21 cellular contexts compared by ENCODE assay signal in genomic region chr1:79662596-79662995, GRCh38.
A peak's percentile ranks its signal among the peaks of the same experiment; 100 is the strongest.
DNase-seq lines count a peak whose midpoint lies in the region; ATAC-seq and TF ChIP-seq lines count a peak whose summit lies in the region.
"Had no signal": no experiment of that assay in that cellular context is flagged by ENCODE, and none has a peak within 500 bp of the region (broad histone marks: within the 10 kb centered on the region; RNA-seq: fewer than 3 reads in every experiment).

No MANE protein-coding gene starts in this region.

- no peaks in the 10 kb centered on the region for H3K27me3 Mint-ChIP-seq in MCF 10A (ENCODE audit: insufficient read depth, unreplicated experiment)
- H3K27me3 Mint-ChIP-seq: CD4-positive, alpha-beta T cell; IgD-negative memory B cell had no signal

- H2AFZ ChIP-seq in mammary epithelial cell (ENCODE audit: low read depth, low read length): no peak overlapping the region

- DNase-seq in MCF 10A (ENCODE audit: unreplicated experiment) (peak; percentile 19), mammary epithelial cell (no peak), adipocyte (ENCODE audit: low read depth) (peak; percentile 12), fibroblast of mammary gland (ENCODE audit: low read depth) (peak; percentile 29), foreskin keratinocyte (no peak), coronary artery (ENCODE audit: low spot score) (no peak), GM13976 (ENCODE audit: low spot score) (no peak)
- DNase-seq: AML-193; Caco-2; CD4-positive, alpha-beta T cell; DMS79; GF-D8; GOT3; H7 had no signal

- dilution Hi-C loops in mammary epithelial cell (cut with HindIII; ENCODE audit: low sequenced_read_pairs): no loop called here

- no peak overlapping the region for H3K4me2 ChIP-seq in mammary epithelial cell (ENCODE audit: insufficient read depth, low read depth, low read length)
- H3K4me2 ChIP-seq: A549 had no signal

- in situ Hi-C loops in mammary epithelial cell (cut with MboI; ENCODE audit: low sequenced_read_pairs in 2 of 2) (no loop called here), GM13976 (cut with MboI; ENCODE audit: low sequenced_read_pairs, unreplicated experiment) (no loop called here)

- no peak for TF ChIP-seq CTCF in MCF 10A (IDR thresholded peaks at IDR 0.05; ENCODE audit: unreplicated experiment)
- TF ChIP-seq CTCF in mammary epithelial cell (conservative IDR thresholded peaks at IDR 0.05 in 1 of 2, IDR thresholded peaks at IDR 0.05 in 1 of 2; ENCODE audit: extremely low read depth in 1 of 2, insufficient read depth in 1 of 2, low read depth in 1 of 2, low read length in 2 of 2): no peak
- TF ChIP-seq CTCF in fibroblast of mammary gland (conservative IDR thresholded peaks at IDR 0.05; ENCODE audit: control insufficient read depth, insufficient read depth, low read depth, low read length): no peak
- no peak for TF ChIP-seq CTCF in foreskin keratinocyte (conservative IDR thresholded peaks at IDR 0.05)
- TF ChIP-seq CTCF in coronary artery (IDR thresholded peaks at IDR 0.05): no peak
- no peak for TF ChIP-seq CTCF in GM13976 (IDR thresholded peaks at IDR 0.05; ENCODE audit: borderline replicate concordance, control extremely low read depth, extremely low read depth, insufficient read depth, missing control alignments)

- CTCF ChIA-PET in MCF 10A (lab: Yijun Ruan, JAX) (interaction anchor here (0.5 kb wide), 1 partner anchor 19 kb away, joined by 3 read pairs; no protein-coding TSS in a partner anchor), mammary epithelial cell (lab: Charles Lee; ENCODE audit: low non-redundant PET) (no interaction called here)

- H3K9me3 ChIP-seq in mammary epithelial cell (replicated peaks; ENCODE audit: insufficient read depth, low read length) (no peaks in the 10 kb centered on the region), adipocyte (ENCODE audit: control insufficient read depth, low read length) (no peaks in the 10 kb centered on the region)
- H3K9me3 ChIP-seq: A549, Caco-2 had no signal

- H3K4me1 Mint-ChIP-seq in MCF 10A (ENCODE audit: insufficient read depth, unreplicated experiment): peaks cover 9% of the 10 kb centered on the region

- intact Hi-C loops in MCF 10A (cut with micrococcal nuclease) (no loop called here), mammary epithelial cell (cut with micrococcal nuclease) (no loop called here)

- POLR2A ChIA-PET in MCF 10A (lab: Yijun Ruan, JAX): no interaction called here

- H4K20me1 ChIP-seq in mammary epithelial cell (ENCODE audit: insufficient read depth, low read length): no peaks in the 10 kb centered on the region

- WGBS in mammary epithelial cell (ENCODE audit: low coverage, missing lambda C conversion rate): 38% methylated on average over 1 of the region's 1 CpG

- H3K79me2 ChIP-seq in mammary epithelial cell (ENCODE audit: insufficient read depth, low read length): no peaks in the 10 kb centered on the region

- no peak overlapping the region for H3K27ac ChIP-seq in mammary epithelial cell (ENCODE audit: insufficient read depth, low read depth, low read length)
- no peak overlapping the region for H3K27ac ChIP-seq in foreskin keratinocyte
- H3K27ac ChIP-seq in coronary artery: no peak overlapping the region
- H3K27ac ChIP-seq: 22Rv1, A549, C4-2B had no signal

- no peaks in the 10 kb centered on the region for H3K27me3 ChIP-seq in mammary epithelial cell (ENCODE audit: insufficient read depth, low read length)
- H3K27me3 ChIP-seq in adipocyte (replicated peaks; ENCODE audit: control insufficient read depth, insufficient read depth, low read length): no peaks in the 10 kb centered on the region
- no peaks in the 10 kb centered on the region for H3K27me3 ChIP-seq in foreskin keratinocyte

- H3K4me1 ChIP-seq in mammary epithelial cell (ENCODE audit: insufficient read depth, low read length) (no peaks in the 10 kb centered on the region), adipocyte (ENCODE audit: control insufficient read depth, insufficient read depth, low read length) (peaks cover 10% of the 10 kb centered on the region), foreskin keratinocyte (no peaks in the 10 kb centered on the region)
- H3K4me1 ChIP-seq: A549, Caco-2 had no signal

- no peaks in the 10 kb centered on the region for H3K36me3 Mint-ChIP-seq in MCF 10A (ENCODE audit: insufficient read depth, unreplicated experiment)

- no peaks in the 10 kb centered on the region for H3K36me3 ChIP-seq in mammary epithelial cell (ENCODE audit: insufficient read depth, low read length)
- no peaks in the 10 kb centered on the region for H3K36me3 ChIP-seq in adipocyte (ENCODE audit: control insufficient read depth, insufficient read depth, low read length, severe bottlenecking)

- H3K9me3 Mint-ChIP-seq in MCF 10A (ENCODE audit: unreplicated experiment): no peaks in the 10 kb centered on the region

- ATAC-seq in foreskin keratinocyte: peak; percentile 27
- no peak for ATAC-seq in GM21825 (IDR thresholded peaks at IDR 0.05; ENCODE audit: unreplicated experiment)
- ATAC-seq: A549, GM12878, HepG2 had no signal

- H3K27ac Mint-ChIP-seq in MCF 10A (ENCODE audit: low read depth, unreplicated experiment): no peak overlapping the region
- H3K27ac Mint-ChIP-seq: CD4-positive, alpha-beta T cell; IgD-negative memory B cell had no signal

- BruUV-seq in MCF 10A (replicated peaks; lab: Mats Ljungman, UMichigan): no TSS peak
- no TSS peak for BruUV-seq in mammary epithelial cell (replicated peaks; lab: Mats Ljungman, UMichigan)

- H3K4me3 ChIP-seq in mammary epithelial cell (replicated peaks in 1 of 3; ENCODE audit: insufficient read depth in 1 of 3, low read depth in 2 of 3, low read length in 3 of 3) (no peak overlapping the region), adipocyte (ENCODE audit: low read length) (no peak overlapping the region), fibroblast of mammary gland (ENCODE audit: control insufficient read depth, low read depth, low read length) (no peak overlapping the region), coronary artery (no peak overlapping the region)
- H3K4me3 ChIP-seq: A549, GM12878 had no signal

- no peak overlapping the region for H3K4me3 Mint-ChIP-seq in MCF 10A (ENCODE audit: unreplicated experiment)
- H3K4me3 Mint-ChIP-seq: CD4-positive, alpha-beta T cell; IgD-negative memory B cell had no signal

- no peak overlapping the region for H3K9ac ChIP-seq in mammary epithelial cell (ENCODE audit: insufficient read depth, low read length)
- no peak overlapping the region for H3K9ac ChIP-seq in adipocyte (ENCODE audit: low read length)

Comparison
In these comparisons a context has a peak if more than half of its experiments do, and no peak if none do; other contexts are left out.
1. DNase-seq: peak in MCF 10A (single experiment), adipocyte (single experiment) and fibroblast of mammary gland (single experiment); none in mammary epithelial cell (single experiment), foreskin keratinocyte (0 of 2), coronary artery (single experiment) and GM13976 (single experiment).